Comparison of ENCODE assay signal across 20 cellular contexts in the genomic region with DNA sequence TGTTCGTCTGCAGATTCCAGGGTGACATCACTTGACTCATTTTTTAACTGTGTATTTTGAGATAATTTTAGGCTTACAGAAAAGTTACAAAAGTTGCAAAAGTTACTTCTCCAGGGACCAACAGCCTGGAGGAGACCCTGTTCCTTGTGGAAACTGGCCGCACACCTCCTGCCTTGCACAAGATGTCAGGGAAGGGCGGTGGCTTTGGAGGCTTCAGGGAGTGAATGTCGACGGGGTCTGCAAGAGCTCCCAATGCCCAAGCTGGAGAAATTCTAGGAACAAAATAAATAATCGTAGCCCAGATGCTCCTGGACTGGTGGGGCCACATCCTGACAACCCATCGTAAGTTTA.
A peak's percentile ranks its signal among the peaks of the same experiment; 100 is the strongest.
DNase-seq lines count a peak whose midpoint lies in the region; ATAC-seq and TF ChIP-seq lines count a peak whose summit lies in the region.
"Had no signal": no experiment of that assay in that cellular context is flagged by ENCODE, and none has a peak within 500 bp of the region (broad histone marks: within the 10 kb centered on the region; RNA-seq: fewer than 3 reads in every experiment).

No MANE protein-coding gene starts in this region.

- H3K9me3 ChIP-seq in BLaER1 treated with 17β-estradiol and CSF1 and Interleukin-3, amounts not matched to agents 10 nM and 100 nM (replicated peaks in 1 of 11), result peaks cover 0 to 19% (median 0%) of the 10 kb centered on the region in 11 experiments; a peak in 3 of 22 replicates
- H3K9me3 ChIP-seq in left ventricle myocardium inferior (replicated peaks) (no peaks in the 10 kb centered on the region), skeletal muscle satellite cell (replicated peaks; ENCODE audit: low read length) (no peaks in the 10 kb centered on the region), testis (no peaks in the 10 kb centered on the region), neuronal stem cell (replicated peaks in 1 of 2; ENCODE audit: control insufficient read depth in 2 of 2, insufficient read depth in 1 of 2, low read depth in 1 of 2, low read length in 2 of 2) (peaks cover 0 to 3% of the 10 kb centered on the region in 2 donors)
- H3K9me3 ChIP-seq: upper lobe of left lung had no signal

- peaks cover 53 to 79% (median 62%) of the 10 kb centered on the region in 10 experiments for H3K4me1 ChIP-seq in BLaER1 treated with 17β-estradiol and CSF1 and Interleukin-3, amounts not matched to agents 10 nM and 100 nM
- H3K4me1 ChIP-seq in left ventricle myocardium inferior (peaks cover 31% of the 10 kb centered on the region), skeletal muscle satellite cell (ENCODE audit: control insufficient read depth, insufficient read depth, low read length) (peaks cover 15% of the 10 kb centered on the region), testis (peaks cover 51% of the 10 kb centered on the region), neuronal stem cell (ENCODE audit: control insufficient read depth in 2 of 2, insufficient read depth in 1 of 2, low read depth in 1 of 2, low read length in 2 of 2) (peaks cover 1 to 3% of the 10 kb centered on the region in 2 donors)

- H2BK15ac ChIP-seq in neuronal stem cell (ENCODE audit: low read length), result no peak overlapping the region

- intact Hi-C loops in left ventricle myocardium inferior (cut with micrococcal nuclease) (no loop called here), testis (cut with DNase I; ENCODE audit: low total_unique reads) (no loop called here)

- no peak overlapping the region for H2BK12ac ChIP-seq in neuronal stem cell (ENCODE audit: low read length)

- H2AFZ ChIP-seq in neuronal stem cell (ENCODE audit: low read length), result no peak overlapping the region

- H3K4ac ChIP-seq in neuronal stem cell (ENCODE audit: low read length), result no peak overlapping the region

- H3K27ac ChIP-seq in BLaER1 treated with 17β-estradiol and CSF1 and Interleukin-3, amounts not matched to agents 10 nM and 100 nM, result peak overlapping the region; percentile 0 to 98 (median 93); a peak in 21 of 22 replicates
- H3K27ac ChIP-seq in cingulate gyrus (ENCODE audit: low read depth, low read length) (peak overlapping the region; percentile 41), left ventricle myocardium inferior (replicated peaks) (peak overlapping the region; percentile 73), testis (peak overlapping the region in 1 of 2 donors; percentile 28), neuronal stem cell (replicated peaks; ENCODE audit: low read length) (no peak overlapping the region)

- H2BK120ac ChIP-seq in neuronal stem cell (ENCODE audit: low read depth, low read length), result no peak overlapping the region

- 25 to 63% methylated on average over 7 of the region's 7 CpGs for WGBS in testis, 2 donors
- WGBS in neuronal stem cell (ENCODE audit: extremely low coverage in 2 of 2, insufficient read length in 2 of 2, insufficient replicate concordance in 1 of 2), 2 donors, result no CpG with 5 or more reads among the region's 7 CpGs

- TF ChIP-seq CTCF in left ventricle myocardium inferior (IDR thresholded peaks at IDR 0.05; ENCODE audit: borderline replicate concordance), result no peak
- no peak for TF ChIP-seq CTCF in testis (IDR thresholded peaks at IDR 0.05)

- no peaks in the 10 kb centered on the region for H3K27me3 ChIP-seq in BLaER1 treated with 17β-estradiol and CSF1 and Interleukin-3, amounts not matched to agents 10 nM and 100 nM
- H3K27me3 ChIP-seq in left ventricle myocardium inferior (ENCODE audit: low read depth) (peaks cover 13% of the 10 kb centered on the region), skeletal muscle satellite cell (ENCODE audit: control insufficient read depth, insufficient read depth, low read length) (peaks cover 59% of the 10 kb centered on the region), testis (no peaks in the 10 kb centered on the region), neuronal stem cell (ENCODE audit: control insufficient read depth in 3 of 3, insufficient read depth in 3 of 3, low read depth in 1 of 3, low read length in 3 of 3) (peaks cover 0 to 5% (median 2%) of the 10 kb centered on the region in 3 experiments)
- H3K27me3 ChIP-seq: upper lobe of left lung had no signal

- peak overlapping the region; percentile 79 to 99 (median 96) for H3K4me2 ChIP-seq in BLaER1 treated with 17β-estradiol and CSF1 and Interleukin-3, amounts not matched to agents 10 nM and 100 nM
- peak overlapping the region; percentile 71 for H3K4me2 ChIP-seq in skeletal muscle satellite cell (ENCODE audit: low read length)
- no peak overlapping the region for H3K4me2 ChIP-seq in neuronal stem cell (ENCODE audit: insufficient read depth, low read length, poor library complexity, severe bottlenecking)

- no peak overlapping the region for H3K14ac ChIP-seq in neuronal stem cell (ENCODE audit: low read length)

- no peak for DNase-seq in left ventricle myocardium inferior
- no peak for DNase-seq in testis
- DNase-seq in neuronal stem cell (ENCODE audit: low spot score), result no peak
- DNase-seq in DMS53 treated with DMSO at 0.1 percent for 48 hours (lab: John Stamatoyannopoulos, UW; ENCODE audit: unreplicated experiment), result no peak
- DNase-seq: ACHN; activated CD4-positive, alpha-beta T cell treated with anti-CD3 and anti-CD28 coated beads, Interleukin-2, amount 10 ng/mL, durations not matched to agents 7 days and 5 days; activated naive CD4-positive, alpha-beta T cell; activated T-cell treated with anti-CD3 and anti-CD28 coated beads for 4 hours; CD4-positive, alpha-beta memory T cell; dermis blood vessel endothelial cell; H7; immature natural killer cell; natural killer cell; NCI-H510A treated with DMSO at 0.1 percent for 48 hours; stimulated activated CD4-positive, alpha-beta T cell treated with anti-CD3 and anti-CD28 coated beads, Interleukin-12 subunit alpha, Interleukin-12 subunit beta, amount 100 ng/mL, for 4 hours had no signal

- no peak for ATAC-seq in esophagus mucosa
- ATAC-seq: natural killer cell had no signal

- H4K8ac ChIP-seq in neuronal stem cell (ENCODE audit: low read depth, low read length), result no peak overlapping the region

- TF ChIP-seq POLR2A in testis (IDR thresholded peaks at IDR 0.05), result no peak

- H2BK5ac ChIP-seq in neuronal stem cell (ENCODE audit: low read length), result no peak overlapping the region

- H2AK5ac ChIP-seq in neuronal stem cell (ENCODE audit: low read depth, low read length), result no peak overlapping the region

- peak overlapping the region; percentile 21 to 65 (median 50); a peak in 19 of 20 replicates for H3K4me3 ChIP-seq in BLaER1 treated with 17β-estradiol and CSF1 and Interleukin-3, amounts not matched to agents 10 nM and 100 nM
- peak overlapping the region; percentile 43 for H3K4me3 ChIP-seq in left ventricle myocardium inferior
- H3K4me3 ChIP-seq in skeletal muscle satellite cell (ENCODE audit: low read length), result peak overlapping the region; percentile 48
- no peak overlapping the region for H3K4me3 ChIP-seq in testis
- no peak overlapping the region for H3K4me3 ChIP-seq in neuronal stem cell (ENCODE audit: low read length in 2 of 2)

- H3K23ac ChIP-seq in neuronal stem cell (ENCODE audit: low read depth, low read length, poor library complexity), result no peak overlapping the region

- H3K79me1 ChIP-seq in neuronal stem cell (ENCODE audit: low read depth, low read length), result no peaks in the 10 kb centered on the region

- H3K9ac ChIP-seq in BLaER1 treated with 17β-estradiol and CSF1 and Interleukin-3, amounts not matched to agents 10 nM and 100 nM, result peak overlapping the region; percentile 41 to 85 (median 78); a peak in 21 of 22 replicates
- no peak overlapping the region for H3K9ac ChIP-seq in skeletal muscle satellite cell (ENCODE audit: low read depth, low read length)
- no peak overlapping the region for H3K9ac ChIP-seq in neuronal stem cell (ENCODE audit: low read depth, low read length, poor library complexity)

- no peaks in the 10 kb centered on the region for H3K36me3 ChIP-seq in BLaER1 treated with 17β-estradiol and CSF1 and Interleukin-3, amounts not matched to agents 10 nM and 100 nM
- H3K36me3 ChIP-seq in left ventricle myocardium inferior, result no peaks in the 10 kb centered on the region
- no peaks in the 10 kb centered on the region for H3K36me3 ChIP-seq in skeletal muscle satellite cell (ENCODE audit: insufficient read depth, low read length)
- H3K36me3 ChIP-seq in testis (ENCODE audit: low read depth, missing control alignments), result no peaks in the 10 kb centered on the region
- no peaks in the 10 kb centered on the region for H3K36me3 ChIP-seq in neuronal stem cell (replicated peaks in 1 of 2; ENCODE audit: control insufficient read depth in 2 of 2, insufficient read depth in 2 of 2, low read length in 2 of 2)
- H3K36me3 ChIP-seq: upper lobe of left lung had no signal

- no peaks in the 10 kb centered on the region for H4K20me1 ChIP-seq in BLaER1 treated with 17β-estradiol and CSF1 and Interleukin-3, amounts not matched to agents 10 nM and 100 nM

- H4K91ac ChIP-seq in neuronal stem cell (ENCODE audit: low read depth, low read length, poor library complexity), result no peak overlapping the region

- no peak overlapping the region for H3K18ac ChIP-seq in neuronal stem cell (ENCODE audit: low read length)

Comparison
In these comparisons a context has a peak if more than half of its experiments do, and no peak if none do; other contexts are left out.
1. H3K4me3 ChIP-seq: peak in BLaER1 treated with 17β-estradiol and CSF1 and Interleukin-3, amounts not matched to agents 10 nM and 100 nM (10 of 10), left ventricle myocardium inferior (single experiment) and skeletal muscle satellite cell (single experiment); none in testis (0 of 2) and neuronal stem cell (0 of 2).
2. H3K9ac ChIP-seq: peak in BLaER1 treated with 17β-estradiol and CSF1 and Interleukin-3, amounts not matched to agents 10 nM and 100 nM (11 of 11); none in skeletal muscle satellite cell (single experiment) and neuronal stem cell (single experiment).